Comparison of ENCODE assay signal across 9 cellular contexts in the genomic region with DNA sequence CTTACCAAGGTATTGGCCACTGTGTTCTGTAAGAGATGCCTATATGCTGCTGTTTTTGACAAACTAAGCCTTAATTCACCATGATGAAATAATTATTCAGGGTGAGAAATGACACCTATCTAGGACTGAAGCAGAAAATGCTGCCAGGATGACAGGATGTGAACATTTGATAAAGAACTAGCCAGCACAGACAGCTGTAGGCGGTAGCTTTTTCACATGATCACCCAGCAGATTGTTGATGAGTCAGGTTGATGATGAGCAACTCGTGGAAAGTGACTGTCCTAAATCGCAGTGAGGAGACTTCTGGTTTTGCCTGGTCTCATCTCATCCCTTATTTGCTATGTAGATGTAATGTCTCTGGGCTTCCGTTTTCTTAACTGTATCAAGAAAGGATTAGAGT.
DNase-seq lines count a peak whose midpoint lies in the region; ATAC-seq, FAIRE-seq and TF ChIP-seq lines count a peak whose summit lies in the region.
"Had no signal": no experiment of that assay in that cellular context is flagged by ENCODE, and none has a peak within 500 bp of the region (broad histone marks: within the 10 kb centered on the region; RNA-seq: fewer than 3 reads in every experiment).

No MANE protein-coding gene starts in this region.

- peak overlapping the region; percentile 60 for H3K27ac Mint-ChIP-seq in astrocyte (ENCODE audit: unreplicated experiment)
- no peak overlapping the region for H3K27ac Mint-ChIP-seq in naive thymus-derived CD4-positive, alpha-beta T cell

- H3K27me3 ChIP-seq in astrocyte (ENCODE audit: insufficient read depth, low read length): no peaks in the 10 kb centered on the region
- no peaks in the 10 kb centered on the region for H3K27me3 ChIP-seq in naive thymus-derived CD4-positive, alpha-beta T cell (ENCODE audit: control insufficient read depth in 2 of 2, insufficient read depth in 2 of 2, low read length in 2 of 2)

- H3K36me3 ChIP-seq in astrocyte (ENCODE audit: insufficient read depth, low read length): no peaks in the 10 kb centered on the region
- H3K36me3 ChIP-seq in naive thymus-derived CD4-positive, alpha-beta T cell (ENCODE audit: control insufficient read depth in 2 of 3, insufficient read depth in 3 of 3, low read length in 3 of 3): no peaks in the 10 kb centered on the region

- H3K9me3 Mint-ChIP-seq in astrocyte (ENCODE audit: unreplicated experiment): no peaks in the 10 kb centered on the region
- no peaks in the 10 kb centered on the region for H3K9me3 Mint-ChIP-seq in naive thymus-derived CD4-positive, alpha-beta T cell

- no peaks in the 10 kb centered on the region for H3K79me2 ChIP-seq in astrocyte (ENCODE audit: insufficient read depth, low read length)

- H4K20me1 ChIP-seq in astrocyte (ENCODE audit: insufficient read depth, low read length): no peaks in the 10 kb centered on the region

- H3K9ac ChIP-seq in astrocyte (ENCODE audit: low read length): no peak overlapping the region

- no peak overlapping the region for H2AFZ ChIP-seq in astrocyte (ENCODE audit: low read depth, low read length)

- POLR2A ChIA-PET in naive thymus-derived CD4-positive, alpha-beta T cell (lab: Charles Lee): no interaction called here

- H3K9me3 ChIP-seq in astrocyte (ENCODE audit: insufficient read depth, low read depth, low read length): no peaks in the 10 kb centered on the region
- no peaks in the 10 kb centered on the region for H3K9me3 ChIP-seq in naive thymus-derived CD4-positive, alpha-beta T cell (ENCODE audit: control insufficient read depth in 2 of 3, low read length in 3 of 3)

- H3K27ac ChIP-seq in astrocyte (ENCODE audit: low read depth, low read length): no peak overlapping the region
- H3K27ac ChIP-seq in naive thymus-derived CD4-positive, alpha-beta T cell (ENCODE audit: low read depth, low read length): no peak overlapping the region
- H3K27ac ChIP-seq: VCaP had no signal

- H3K4me1 ChIP-seq in astrocyte (ENCODE audit: insufficient read depth, low read length): peaks cover 18% of the 10 kb centered on the region
- H3K4me1 ChIP-seq in naive thymus-derived CD4-positive, alpha-beta T cell (ENCODE audit: control insufficient read depth in 2 of 2, insufficient read depth in 2 of 2, low read length in 2 of 2): no peaks in the 10 kb centered on the region

- H3K4me3 Mint-ChIP-seq in astrocyte (ENCODE audit: unreplicated experiment): no peak overlapping the region
- H3K4me3 Mint-ChIP-seq in naive thymus-derived CD4-positive, alpha-beta T cell: no peak overlapping the region

- FAIRE-seq in astrocyte (lab: Jason Lieb, UNC): peak; percentile 93

- DNase-seq in NCI-H226 (peak; percentile 61), astrocyte (ENCODE audit: low read depth) (peak; percentile 78), DMS79 treated with DMSO at 0.1 percent for 48 hours (lab: John Stamatoyannopoulos, UW) (no peak), SHP77 treated with DMSO at 0.1 percent for 48 hours (lab: John Stamatoyannopoulos, UW) (no peak)
- DNase-seq in naive thymus-derived CD4-positive, alpha-beta T cell: peak in 1 of 9 donors; percentile 32

- intact Hi-C loops in naive thymus-derived CD4-positive, alpha-beta T cell (cut with micrococcal nuclease): no loop called here

- no peak overlapping the region for H3K4me2 ChIP-seq in astrocyte (ENCODE audit: low read length)

- peaks cover 7% of the 10 kb centered on the region for H3K36me3 Mint-ChIP-seq in astrocyte (ENCODE audit: low read depth, unreplicated experiment)
- H3K36me3 Mint-ChIP-seq in naive thymus-derived CD4-positive, alpha-beta T cell: no peaks in the 10 kb centered on the region

- peaks cover 20% of the 10 kb centered on the region for H3K4me1 Mint-ChIP-seq in astrocyte (ENCODE audit: low read depth, unreplicated experiment)
- peaks cover 0 to 7% (median 0%) of the 10 kb centered on the region in 7 donors for H3K4me1 Mint-ChIP-seq in naive thymus-derived CD4-positive, alpha-beta T cell

- CTCF ChIA-PET in naive thymus-derived CD4-positive, alpha-beta T cell (lab: Charles Lee): no interaction called here

- no peaks in the 10 kb centered on the region for H3K27me3 Mint-ChIP-seq in astrocyte (ENCODE audit: low read depth, unreplicated experiment)
- H3K27me3 Mint-ChIP-seq in naive thymus-derived CD4-positive, alpha-beta T cell: peaks cover 0 to 16% (median 0%) of the 10 kb centered on the region in 5 donors

- no peak for TF ChIP-seq CTCF in astrocyte (IDR thresholded peaks at IDR 0.05; ENCODE audit: insufficient read depth, low read depth, low read length)

- H3K4me3 ChIP-seq in astrocyte (ENCODE audit: insufficient read depth, low read depth, low read length): no peak overlapping the region
- H3K4me3 ChIP-seq in naive thymus-derived CD4-positive, alpha-beta T cell (ENCODE audit: low read length): no peak overlapping the region

- ATAC-seq in GM18519 (IDR thresholded peaks at IDR 0.05; ENCODE audit: low FRiP score, unreplicated experiment): peak; percentile 97
- ATAC-seq in HG02571 (IDR thresholded peaks at IDR 0.05; ENCODE audit: unreplicated experiment): peak; percentile 91
- peak; percentile 85 for ATAC-seq in naive thymus-derived CD4-positive, alpha-beta T cell
- no peak for ATAC-seq in HG02840 (IDR thresholded peaks at IDR 0.05; ENCODE audit: low FRiP score, unreplicated experiment)

Comparison
In these comparisons a context has a peak if more than half of its experiments do, and no peak if none do; other contexts are left out.
1. DNase-seq: peak in NCI-H226 (single experiment) and astrocyte (single experiment); none in DMS79 treated with DMSO at 0.1 percent for 48 hours (single experiment) and SHP77 treated with DMSO at 0.1 percent for 48 hours (single experiment).